ENCODE assay signal across 32 cellular contexts in the genomic region with DNA sequence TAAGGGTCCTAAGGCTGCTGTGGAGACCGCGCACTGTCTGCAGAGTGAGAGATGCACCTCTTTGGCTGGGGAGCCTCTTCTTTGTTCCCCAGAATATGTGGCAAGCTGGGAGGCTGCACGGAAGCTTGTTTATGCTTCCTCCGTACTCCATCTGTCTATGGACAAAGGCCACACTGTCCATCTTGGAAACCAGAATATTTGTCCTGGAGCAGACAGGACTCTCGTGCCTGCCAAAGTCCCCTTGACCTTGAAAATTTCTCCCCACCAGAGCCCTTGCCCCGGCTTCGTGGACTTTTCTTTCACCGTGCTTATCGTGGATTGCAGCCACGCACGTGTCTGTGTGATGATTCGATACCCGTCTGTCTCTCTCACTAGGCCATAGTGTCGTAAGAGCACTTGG.
"Had no signal": no experiment of that assay in that cellular context is flagged by ENCODE, and none has a peak within 500 bp of the region (broad histone marks: within the 10 kb centered on the region; RNA-seq: fewer than 3 reads in every experiment).

No MANE protein-coding gene starts in this region.

- H3K27me3 ChIP-seq: neutrophil, ovary, right lobe of liver, testis, transverse colon, upper lobe of right lung, uterus had no signal

- DNase-seq: naive thymus-derived CD4-positive, alpha-beta T cell; natural killer cell; nucleus accumbens; ovary; posterior cingulate gyrus; psoas muscle; right cardiac atrium; right lobe of liver; spleen; stimulated activated CD4-positive, alpha-beta T cell treated with anti-CD3 and anti-CD28 coated beads, Interleukin-12 subunit alpha, Interleukin-12 subunit beta, amount 100 ng/mL, for 4 hours; stimulated activated CD4-positive, alpha-beta T cell treated with anti-CD3 and anti-CD28 coated beads, Interleukin-1b, Interleukin-23, amount 100 ng/mL, for 48 hours; stimulated activated CD4-positive, alpha-beta T cell treated with anti-CD3 and anti-CD28 coated beads, Interleukin-4, amount 100 ng/mL, for 1 hour; stimulated activated CD4-positive, alpha-beta T cell treated with anti-CD3 and anti-CD28 coated beads, Interleukin-4, amount 100 ng/mL, for 4 hours; stimulated activated CD8-positive, alpha-beta memory T cell treated with anti-CD3 and anti-CD28 coated beads, Interleukin-4, amount 100 ng/mL, for 48 hours; stimulated activated naive CD4-positive, alpha-beta T cell; stimulated activated naive CD8-positive, alpha-beta T cell treated with anti-CD3 and anti-CD28 coated beads, Interleukin-15, amount 100 ng/mL, for 72 hours; stimulated activated naive CD8-positive, alpha-beta T cell treated with anti-CD3 and anti-CD28 coated beads, Interleukin-15, Interleukin-2, amounts not matched to agents 100 U/mL and 50 U/mL, for 24 hours; substantia nigra; testis; tibial artery; transverse colon; upper lobe of right lung; uterus had no signal

- H3K27ac Mint-ChIP-seq: naive thymus-derived CD4-positive, alpha-beta T cell; natural killer cell; progenitor cell of endocrine pancreas; stimulated activated memory B cell treated with anti-CD40 and anti-IgM and Interleukin-4, amounts not matched to agents 10 μg/mL and 1 μg/mL and 100 μg/mL, for 72 hours; stimulated activated naive CD8-positive, alpha-beta T cell treated with anti-CD3 and anti-CD28 coated beads, Interleukin-15, amount 100 ng/mL, for 72 hours; type B pancreatic cell had no signal

- H3K27me3 Mint-ChIP-seq: stimulated activated memory B cell treated with anti-CD40 and anti-IgM and Interleukin-4, amounts not matched to agents 10 μg/mL and 1 μg/mL and 100 μg/mL, for 72 hours had no signal

- H3K4me3 Mint-ChIP-seq: naive thymus-derived CD4-positive, alpha-beta T cell; natural killer cell; nephron; stimulated activated memory B cell treated with anti-CD40 and anti-IgM and Interleukin-4, amounts not matched to agents 10 μg/mL and 1 μg/mL and 100 μg/mL, for 72 hours; stimulated activated naive CD8-positive, alpha-beta T cell treated with anti-CD3 and anti-CD28 coated beads, Interleukin-15, amount 100 ng/mL, for 72 hours; type B pancreatic cell had no signal

- H3K4me2 ChIP-seq: smooth muscle cell had no signal

- H3K4me1 ChIP-seq: parathyroid adenoma, psoas muscle, spleen, suprapubic skin, tibial artery, transverse colon, upper lobe of right lung, uterus had no signal

- H3K36me3 Mint-ChIP-seq: naive thymus-derived CD4-positive, alpha-beta T cell; natural killer cell; stimulated activated memory B cell treated with anti-CD40 and anti-IgM and Interleukin-4, amounts not matched to agents 10 μg/mL and 1 μg/mL and 100 μg/mL, for 72 hours; type B pancreatic cell had no signal

- ATAC-seq: naive thymus-derived CD4-positive, alpha-beta T cell; natural killer cell; psoas muscle; right cardiac atrium; right lobe of liver; stimulated activated memory B cell treated with anti-CD40 and anti-IgM and Interleukin-4, amounts not matched to agents 10 μg/mL and 1 μg/mL and 100 μg/mL, for 72 hours; stimulated activated naive CD8-positive, alpha-beta T cell treated with anti-CD3 and anti-CD28 coated beads, Interleukin-15, amount 100 ng/mL, for 72 hours; stimulated activated naive CD8-positive, alpha-beta T cell treated with anti-CD3 and anti-CD28 coated beads, Interleukin-15, Interleukin-2, amounts not matched to agents 100 U/mL and 50 U/mL, for 24 hours; upper lobe of right lung had no signal

- H3K4me1 Mint-ChIP-seq: naive thymus-derived CD4-positive, alpha-beta T cell; natural killer cell; stimulated activated memory B cell treated with anti-CD40 and anti-IgM and Interleukin-4, amounts not matched to agents 10 μg/mL and 1 μg/mL and 100 μg/mL, for 72 hours; stimulated activated naive CD8-positive, alpha-beta T cell treated with anti-CD3 and anti-CD28 coated beads, Interleukin-15, amount 100 ng/mL, for 72 hours had no signal

- H2AFZ ChIP-seq: parathyroid adenoma had no signal

- H3K9ac ChIP-seq: parathyroid adenoma had no signal

- H3K79me2 ChIP-seq: parathyroid adenoma had no signal

- H3K36me3 ChIP-seq: neutrophil, ovary, right lobe of liver, spleen, suprapubic skin, tibial artery, transverse colon, upper lobe of right lung, uterus had no signal

- H3K4me3 ChIP-seq: ovary, psoas muscle, right lobe of liver, skin epidermis, smooth muscle cell, spleen, suprapubic skin, testis, tibial artery, transverse colon, upper lobe of right lung, uterus had no signal

- H3K9me3 ChIP-seq: neutrophil, ovary, psoas muscle, right lobe of liver, spleen, suprapubic skin, testis, tibial artery, transverse colon, upper lobe of right lung, uterus had no signal

- H3K9me3 Mint-ChIP-seq: natural killer cell; nephron; stimulated activated memory B cell treated with anti-CD40 and anti-IgM and Interleukin-4, amounts not matched to agents 10 μg/mL and 1 μg/mL and 100 μg/mL, for 72 hours; stimulated activated naive CD8-positive, alpha-beta T cell treated with anti-CD3 and anti-CD28 coated beads, Interleukin-15, amount 100 ng/mL, for 72 hours; type B pancreatic cell had no signal

- H3K27ac ChIP-seq: neutrophil, ovary, parathyroid adenoma, psoas muscle, right lobe of liver, skin epidermis, spleen, suprapubic skin, testis, tibial artery, transverse colon, upper lobe of right lung, uterus had no signal
